17 cellular contexts compared by ENCODE assay signal in genomic region chr22:36611241-36611976, GRCh38.
DNase-seq lines count a peak whose midpoint lies in the region; ATAC-seq, FAIRE-seq and TF ChIP-seq lines count a peak whose summit lies in the region.
"Had no signal": no experiment of that assay in that cellular context is flagged by ENCODE, and none has a peak within 500 bp of the region (broad histone marks: within the 10 kb centered on the region; RNA-seq: fewer than 3 reads in every experiment).

No MANE protein-coding gene starts in this region.

- peaks cover 100% of the 10 kb centered on the region for H3K27me3 Mint-ChIP-seq in MCF 10A (ENCODE audit: insufficient read depth, unreplicated experiment)

- H3K4me3 Mint-ChIP-seq in MCF 10A (ENCODE audit: unreplicated experiment), result no peak overlapping the region
- H3K4me3 Mint-ChIP-seq: CD14-positive monocyte; CD8-positive, alpha-beta T cell; HFFc6 had no signal

- H3K4me3 ChIP-seq in heart left ventricle, result no peak overlapping the region
- H3K4me3 ChIP-seq in H1 (ENCODE audit: extremely low read depth in 1 of 4, insufficient read depth in 2 of 4, low read depth in 3 of 4, low read length in 4 of 4), result no peak overlapping the region
- H3K4me3 ChIP-seq in neuronal stem cell (ENCODE audit: low read length in 2 of 2), result no peak overlapping the region
- H3K4me3 ChIP-seq in MG63, result no peak overlapping the region

- H2BK15ac ChIP-seq in H1 (ENCODE audit: low read length) (peak overlapping the region; percentile 23; the same call in 1 of the 2 replicates), neuronal stem cell (ENCODE audit: low read length) (no peak overlapping the region)

- H3K4ac ChIP-seq in H1 (replicated peaks; ENCODE audit: insufficient read length, low read depth, low read length), result peak overlapping the region; percentile 33
- no peak overlapping the region for H3K4ac ChIP-seq in neuronal stem cell (ENCODE audit: low read length)

- H3K4me1 Mint-ChIP-seq in MCF 10A (ENCODE audit: insufficient read depth, unreplicated experiment), result no peaks in the 10 kb centered on the region
- H3K4me1 Mint-ChIP-seq: CD14-positive monocyte had no signal

- ATAC-seq in heart left ventricle, result peak in 3 of 4 donors; percentile 57 to 76 (median 65)
- no peak for ATAC-seq in left cardiac atrium
- ATAC-seq: CD8-positive, alpha-beta T cell had no signal

- no peak overlapping the region for H3K18ac ChIP-seq in H1 (ENCODE audit: extremely low read depth, low read length)
- no peak overlapping the region for H3K18ac ChIP-seq in neuronal stem cell (ENCODE audit: low read length)

- DNase-seq in NCI-H1092 treated with DMSO at 0.1 percent for 48 hours (lab: John Stamatoyannopoulos, UW) (peak; percentile 13), NCI-H1092 (lab: John Stamatoyannopoulos, UW) (no peak), heart left ventricle (peak in 1 of 5 donors; percentile 70), left cardiac atrium (no peak), H1 (ENCODE audit: low read depth in 1 of 2, low spot score in 2 of 2) (no peak), neuronal stem cell (ENCODE audit: low spot score) (no peak), MG63 (no peak), MCF 10A (ENCODE audit: unreplicated experiment) (no peak)
- DNase-seq: CD8-positive, alpha-beta T cell; COR-L47; DND-41; GF-D8; HCEC 1CT; HFFc6 had no signal

- H3K79me2 ChIP-seq in H1 (ENCODE audit: control insufficient read depth in 1 of 2, insufficient read depth in 2 of 2, low read length in 2 of 2), result no peaks in the 10 kb centered on the region

- H3K4me1 ChIP-seq in heart left ventricle (peaks cover 0 to 15% (median 0%) of the 10 kb centered on the region in 12 donors), H1 (replicated peaks in 1 of 4; ENCODE audit: control insufficient read depth in 3 of 4, insufficient read depth in 4 of 4, low read length in 3 of 4) (peaks cover 0 to 36% (median 11%) of the 10 kb centered on the region in 4 experiments; a peak in 6 of 7 replicates), neuronal stem cell (ENCODE audit: control insufficient read depth in 2 of 2, insufficient read depth in 1 of 2, low read depth in 1 of 2, low read length in 2 of 2) (peaks cover 6 to 12% of the 10 kb centered on the region in 2 donors)

- peaks cover 0 to 2% of the 10 kb centered on the region in 2 experiments for H4K20me1 ChIP-seq in H1 (replicated peaks in 1 of 2; ENCODE audit: control insufficient read depth in 1 of 2, insufficient read depth in 2 of 2, low read length in 2 of 2)

- no peak overlapping the region; the same call in 1 of the 2 replicates for H2BK20ac ChIP-seq in H1 (ENCODE audit: low read length)

- H3K27ac Mint-ChIP-seq in MCF 10A (ENCODE audit: low read depth, unreplicated experiment), result no peak overlapping the region
- H3K27ac Mint-ChIP-seq: CD14-positive monocyte; CD8-positive, alpha-beta T cell; HFFc6 had no signal

- H2BK5ac ChIP-seq in H1 (ENCODE audit: low read depth, low read length), result 0 out of 2 replicates have a peak overlapping the region, but pooled peaks have one; percentile 7
- H2BK5ac ChIP-seq in neuronal stem cell (ENCODE audit: low read length), result no peak overlapping the region

- peaks cover 0 to 26% (median 13%) of the 10 kb centered on the region in 9 donors for H3K27me3 ChIP-seq in heart left ventricle
- H3K27me3 ChIP-seq in H1 (replicated peaks in 1 of 4; ENCODE audit: control insufficient read depth in 3 of 4, extremely low read depth in 1 of 4, insufficient read depth in 3 of 4, low read length in 3 of 4), result no peaks in the 10 kb centered on the region; a peak in 2 of 7 replicates
- peaks cover 0 to 45% (median 0%) of the 10 kb centered on the region in 3 experiments for H3K27me3 ChIP-seq in neuronal stem cell (ENCODE audit: control insufficient read depth in 3 of 3, insufficient read depth in 3 of 3, low read depth in 1 of 3, low read length in 3 of 3)
- peaks cover 53% of the 10 kb centered on the region for H3K27me3 ChIP-seq in MG63

- H4K91ac ChIP-seq in H1 (replicated peaks; ENCODE audit: insufficient read length, low read length) (no peak overlapping the region), neuronal stem cell (ENCODE audit: low read depth, low read length, poor library complexity) (no peak overlapping the region)

- TF ChIP-seq RAD21 in H1 (IDR thresholded peaks at IDR 0.05 in 1 of 2, conservative IDR thresholded peaks at IDR 0.05 in 1 of 2; ENCODE audit: low read depth in 2 of 2, low read length in 2 of 2), result no peak

- H2AFZ ChIP-seq in H1 (ENCODE audit: low read length), result no peak overlapping the region
- H2AFZ ChIP-seq in neuronal stem cell (ENCODE audit: low read length), result no peak overlapping the region

- H3K36me3 Mint-ChIP-seq in MCF 10A (ENCODE audit: insufficient read depth, unreplicated experiment), result no peaks in the 10 kb centered on the region
- H3K36me3 Mint-ChIP-seq: CD14-positive monocyte; CD8-positive, alpha-beta T cell had no signal

- H4K8ac ChIP-seq in H1 (ENCODE audit: extremely low read depth, insufficient read depth, low read length) (no peak overlapping the region), neuronal stem cell (ENCODE audit: low read depth, low read length) (no peak overlapping the region)

- H3K79me1 ChIP-seq in H1 (ENCODE audit: low read depth, low read length), result no peaks in the 10 kb centered on the region; the same call in 1 of the 2 replicates
- no peaks in the 10 kb centered on the region for H3K79me1 ChIP-seq in neuronal stem cell (ENCODE audit: low read depth, low read length)

- FAIRE-seq in H1 (lab: Jason Lieb, UNC), result no peak
- FAIRE-seq: HTR-8/SVneo had no signal

- H3K9me3 ChIP-seq in heart left ventricle (peaks cover 0 to 3% (median 0%) of the 10 kb centered on the region in 12 donors), H1 (ENCODE audit: insufficient read depth in 2 of 2, low read depth in 1 of 2, low read length in 1 of 2) (no peaks in the 10 kb centered on the region), neuronal stem cell (replicated peaks in 1 of 2; ENCODE audit: control insufficient read depth in 2 of 2, insufficient read depth in 1 of 2, low read depth in 1 of 2, low read length in 2 of 2) (peaks cover 0 to 2% of the 10 kb centered on the region in 2 donors), MG63 (0 out of 2 replicates have a peak, but pooled peaks cover 3% of the 10 kb centered on the region)

- no peaks in the 10 kb centered on the region for H3K36me3 ChIP-seq in heart left ventricle
- no peaks in the 10 kb centered on the region for H3K36me3 ChIP-seq in H1 (ENCODE audit: control insufficient read depth in 2 of 4, insufficient read depth in 4 of 4, low read length in 3 of 4)
- H3K36me3 ChIP-seq in neuronal stem cell (replicated peaks in 1 of 2; ENCODE audit: control insufficient read depth in 2 of 2, insufficient read depth in 2 of 2, low read length in 2 of 2), result no peaks in the 10 kb centered on the region
- no peaks in the 10 kb centered on the region for H3K36me3 ChIP-seq in MG63

- BruUV-seq in MCF 10A (replicated peaks; lab: Mats Ljungman, UMichigan), result no TSS peak

- CTCF ChIA-PET in H1 (lab: Charles Lee; ENCODE audit: partially characterized antibody), result no interaction called here
- CTCF ChIA-PET in MCF 10A (lab: Yijun Ruan, JAX), result no interaction called here

- WGBS in heart left ventricle, 4 donors, result 48 to 69% (median 58%) methylated on average over 11 of the region's 11 CpGs
- 89% methylated on average over 11 of the region's 11 CpGs; no CpG with 5 or more reads in 1 of the 2 experiments for WGBS in H1 (ENCODE audit: extremely low coverage in 1 of 2, insufficient coverage in 1 of 2, insufficient read length in 1 of 2, insufficient replicate concordance in 2 of 2, low coverage in 1 of 2, low lambda C conversion rate in 2 of 2, missing lambda C conversion rate in 1 of 2), 2 experiments
- WGBS in neuronal stem cell (ENCODE audit: extremely low coverage in 2 of 2, insufficient read length in 2 of 2, insufficient replicate concordance in 1 of 2), 2 donors, result no CpG with 5 or more reads among the region's 11 CpGs

- H3K27ac ChIP-seq in heart left ventricle (peak overlapping the region in 1 of 12 donors; percentile 29), H1 (ENCODE audit: low read depth, low read length) (no peak overlapping the region), neuronal stem cell (replicated peaks; ENCODE audit: low read length) (no peak overlapping the region)
- H3K27ac ChIP-seq: 22Rv1 had no signal

- H2BK120ac ChIP-seq in H1 (replicated peaks; ENCODE audit: low read depth, low read length) (no peak overlapping the region), neuronal stem cell (ENCODE audit: low read depth, low read length) (no peak overlapping the region)

- TF ChIP-seq EP300 in H1 (IDR thresholded peaks at IDR 0.05; ENCODE audit: borderline replicate concordance in 1 of 2, low read depth in 2 of 2, low read length in 2 of 2), result no peak

- TF ChIP-seq CTCF in heart left ventricle (IDR thresholded peaks at IDR 0.05) (no peak), H1 (IDR thresholded peaks at IDR 0.05; ENCODE audit: control extremely low read depth in 1 of 3, insufficient read depth in 1 of 3, low read depth in 1 of 3, low read length in 3 of 3) (no peak), MCF 10A (IDR thresholded peaks at IDR 0.05; ENCODE audit: unreplicated experiment) (no peak)

- H3K9ac ChIP-seq in H1 (replicated peaks in 1 of 4; ENCODE audit: extremely low read depth in 1 of 4, low read depth in 3 of 4, low read length in 3 of 4) (no peak overlapping the region), neuronal stem cell (ENCODE audit: low read depth, low read length, poor library complexity) (peak overlapping the region; percentile 18)

- peaks cover 5% of the 10 kb centered on the region; the same call in 1 of the 2 replicates for H3K23me2 ChIP-seq in H1 (ENCODE audit: low read depth, low read length)

- no peak overlapping the region for H3K56ac ChIP-seq in H1 (replicated peaks; ENCODE audit: insufficient read length, low read depth, low read length)

- H3K23ac ChIP-seq in H1 (ENCODE audit: insufficient read length) (no peak overlapping the region), neuronal stem cell (ENCODE audit: low read depth, low read length, poor library complexity) (no peak overlapping the region)

- H2AK5ac ChIP-seq in H1 (ENCODE audit: low read depth, low read length), result no peak overlapping the region; the same call in 1 of the 2 replicates
- no peak overlapping the region for H2AK5ac ChIP-seq in neuronal stem cell (ENCODE audit: low read depth, low read length)

- TF ChIP-seq POLR2A in heart left ventricle (IDR thresholded peaks at IDR 0.05) (no peak), H1 (IDR thresholded peaks at IDR 0.05; ENCODE audit: control extremely low read depth in 1 of 2, low read depth in 2 of 2, low read length in 2 of 2) (no peak)

- intact Hi-C loops in heart left ventricle (cut with DNase I) (no loop called here), left cardiac atrium (cut with DNase I) (no loop called here), MCF 10A (cut with micrococcal nuclease) (no loop called here)

- no peaks in the 10 kb centered on the region for H3K9me3 Mint-ChIP-seq in MCF 10A (ENCODE audit: unreplicated experiment)

- H3K14ac ChIP-seq in H1 (ENCODE audit: insufficient read length), result no peak overlapping the region
- H3K14ac ChIP-seq in neuronal stem cell (ENCODE audit: low read length), result no peak overlapping the region

- POLR2A ChIA-PET in H1 (lab: Charles Lee; ENCODE audit: partially characterized antibody) (interaction anchor here (0.7 kb wide), 1 partner anchor 10 kb away, joined by 3 read pairs; no protein-coding TSS in a partner anchor), MCF 10A (lab: Yijun Ruan, JAX) (no interaction called here)

- no peak overlapping the region for H4K5ac ChIP-seq in H1 (ENCODE audit: insufficient read length, low read depth, low read length)

- H3K4me2 ChIP-seq in H1 (ENCODE audit: insufficient read depth in 1 of 2, low read depth in 2 of 2, low read length in 2 of 2) (no peak overlapping the region), neuronal stem cell (ENCODE audit: insufficient read depth, low read length, poor library complexity, severe bottlenecking) (no peak overlapping the region)

- H2BK12ac ChIP-seq in H1 (ENCODE audit: low read depth, low read length) (no peak overlapping the region), neuronal stem cell (ENCODE audit: low read length) (no peak overlapping the region)

Comparison
In these comparisons a context has a peak if more than half of its experiments do, and no peak if none do; other contexts are left out.
1. ATAC-seq: peak in heart left ventricle (3 of 4); none in left cardiac atrium (0 of 2).